1 cellular context compared by ENCODE assay signal in the genomic region with DNA sequence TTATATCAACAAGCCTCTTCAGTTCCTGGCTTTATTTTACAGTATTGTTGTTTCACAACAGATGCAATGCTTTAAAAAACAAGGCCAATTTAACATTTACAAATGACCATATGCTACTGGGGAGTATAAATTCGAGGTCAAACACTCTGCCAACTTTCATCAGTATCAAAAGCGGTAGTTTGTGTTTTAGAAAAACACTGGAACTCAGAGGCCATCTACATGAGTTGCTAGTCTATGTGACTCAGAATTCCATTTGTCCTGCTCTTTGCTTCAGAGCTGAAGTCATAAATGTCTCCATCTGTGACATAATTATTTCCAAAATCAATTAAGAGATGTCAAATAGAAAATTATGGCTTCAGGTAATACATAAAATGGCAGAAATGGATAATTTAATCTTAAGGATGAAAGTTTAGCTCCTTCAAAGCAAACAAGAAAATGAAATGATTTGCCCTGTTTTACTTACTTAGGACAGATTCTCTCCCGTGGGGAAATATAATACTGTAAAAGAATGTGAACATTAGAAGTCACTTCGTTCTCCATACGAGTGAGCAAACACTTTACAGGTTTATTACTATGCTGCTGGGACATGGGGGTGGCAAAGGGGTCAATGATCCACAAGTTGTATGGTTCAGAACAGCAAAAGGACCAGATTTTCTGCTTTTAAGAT.
TF ChIP-seq lines count a peak whose summit lies in the region.

No MANE protein-coding gene starts in this region.

TF ChIP-seq in H1, 55 proteins besides CTCF, POLR2A, EP300 and RAD21:
- no peak for TF ChIP-seq BRCA1 (IDR thresholded peaks at IDR 0.05; ENCODE audit: low read depth, low read length)
- no peak for TF ChIP-seq TCF12 (IDR thresholded peaks at IDR 0.05; ENCODE audit: low read depth, low read length)
- no peak for TF ChIP-seq RNF2 (IDR thresholded peaks at IDR 0.05; ENCODE audit: borderline replicate concordance, low read depth, low read length, missing control alignments, poor library complexity, severe bottlenecking)
- no peak for TF ChIP-seq JUND (IDR thresholded peaks at IDR 0.05; ENCODE audit: low read length)
- TF ChIP-seq, protein P1, sequence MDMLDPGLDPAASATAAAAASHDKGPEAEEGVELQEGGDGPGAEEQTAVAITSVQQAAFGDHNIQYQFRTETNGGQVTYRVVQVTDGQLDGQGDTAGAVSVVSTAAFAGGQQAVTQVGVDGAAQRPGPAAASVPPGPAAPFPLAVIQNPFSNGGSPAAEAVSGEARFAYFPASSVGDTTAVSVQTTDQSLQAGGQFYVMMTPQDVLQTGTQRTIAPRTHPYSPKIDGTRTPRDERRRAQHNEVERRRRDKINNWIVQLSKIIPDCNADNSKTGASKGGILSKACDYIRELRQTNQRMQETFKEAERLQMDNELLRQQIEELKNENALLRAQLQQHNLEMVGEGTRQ (IDR thresholded peaks at IDR 0.05; ENCODE audit: low read length), result no peak
- no peak for TF ChIP-seq POLR2AphosphoS5 (IDR thresholded peaks at IDR 0.05; ENCODE audit: low read depth, low read length)
- TF ChIP-seq KDM5A (IDR thresholded peaks at IDR 0.05; ENCODE audit: low read length), result no peak
- TF ChIP-seq, protein P2, sequence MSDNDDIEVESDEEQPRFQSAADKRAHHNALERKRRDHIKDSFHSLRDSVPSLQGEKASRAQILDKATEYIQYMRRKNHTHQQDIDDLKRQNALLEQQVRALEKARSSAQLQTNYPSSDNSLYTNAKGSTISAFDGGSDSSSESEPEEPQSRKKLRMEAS (IDR thresholded peaks at IDR 0.05), result no peak
- no peak for TF ChIP-seq GABPA (IDR thresholded peaks at IDR 0.05; ENCODE audit: borderline replicate concordance, insufficient read depth, low read length)
- TF ChIP-seq MAFK (IDR thresholded peaks at IDR 0.05; ENCODE audit: low read depth, low read length), result no peak
- TF ChIP-seq NRF1 (IDR thresholded peaks at IDR 0.05; ENCODE audit: low read depth, low read length), result no peak
- TF ChIP-seq SIX5 (IDR thresholded peaks at IDR 0.05; ENCODE audit: low read depth, low read length), result no peak
- TF ChIP-seq EZH2 (IDR thresholded peaks at IDR 0.05; ENCODE audit: low read depth, low read length, severe bottlenecking), result no peak
